Comparison of ENCODE assay signal across 8 cellular contexts in the genomic region with DNA sequence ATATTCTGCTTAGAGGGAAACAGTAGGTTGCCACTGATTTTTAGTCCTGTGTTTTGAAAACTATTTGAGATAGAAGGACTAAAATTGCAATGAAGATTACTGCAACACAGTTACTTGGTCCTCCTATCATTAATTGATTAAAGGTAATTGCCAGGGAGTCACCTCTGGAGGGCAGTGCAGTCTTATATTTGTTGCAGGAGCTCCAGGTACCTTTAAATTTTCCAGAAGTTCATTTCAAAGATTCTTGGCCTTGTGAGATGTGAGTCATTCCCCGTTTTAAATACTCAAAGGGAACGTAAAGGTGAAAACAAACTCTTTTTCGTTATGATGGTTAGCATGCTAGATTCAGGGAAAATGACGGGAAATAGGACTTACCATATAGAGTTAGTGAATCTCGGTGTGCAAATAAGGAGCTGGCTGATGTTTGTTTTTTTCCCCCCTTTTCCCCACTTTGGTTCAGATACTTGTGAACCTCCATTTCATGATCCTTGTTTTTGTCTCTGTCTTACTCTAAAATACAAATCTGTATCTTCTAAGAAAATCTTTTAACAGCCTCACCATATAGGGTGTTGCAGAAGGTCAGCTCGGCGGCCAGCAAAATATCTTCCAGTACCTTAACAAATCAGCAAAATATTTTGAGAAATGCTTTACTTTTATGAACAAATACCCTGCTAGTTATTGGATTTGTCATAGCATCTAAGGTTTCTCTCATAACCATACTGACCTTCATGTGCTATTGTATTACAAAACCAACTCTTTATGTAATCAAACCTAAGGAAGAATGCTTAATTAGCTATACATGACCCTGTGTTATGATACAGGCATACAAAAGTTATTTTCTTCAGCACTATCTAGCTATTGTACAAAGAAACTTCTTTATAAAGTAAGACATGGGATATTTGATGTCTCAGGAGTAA.
DNase-seq lines count a peak whose midpoint lies in the region; ATAC-seq, FAIRE-seq and TF ChIP-seq lines count a peak whose summit lies in the region.

No MANE protein-coding gene starts in this region.

- no peaks in the 10 kb centered on the region for H3K9me3 Mint-ChIP-seq in glutamatergic neuron (ENCODE audit: unreplicated experiment)

- TF ChIP-seq POLR2A in A549 (IDR thresholded peaks at IDR 0.05; ENCODE audit: low read length): no peak

- H3K4me2 ChIP-seq in A549: peak overlapping the region; percentile 35; the same call in 2 of the 3 replicates

- WGBS in A549 (ENCODE audit: missing lambda C conversion rate): 42% methylated on average over 7 of the region's 7 CpGs

- no peak overlapping the region for H3K27ac ChIP-seq in A549

- no peaks in the 10 kb centered on the region for H3K4me1 ChIP-seq in A549

- DNase-seq in A549 (ENCODE audit: low read depth in 1 of 2, low spot score in 1 of 2) (peak; percentile 18 to 52), GM12865 (ENCODE audit: low read depth) (peak; percentile 61), NCI-H2081 (lab: John Stamatoyannopoulos, UW) (peak; percentile 73 to 80), glutamatergic neuron (peak; percentile 44), retina (peak; percentile 57)

- no peaks in the 10 kb centered on the region for H3K36me3 Mint-ChIP-seq in glutamatergic neuron (ENCODE audit: unreplicated experiment)

- TF ChIP-seq EP300 in A549 (IDR thresholded peaks at IDR 0.05): no peak

- TF ChIP-seq CTCF in A549 (IDR thresholded peaks at IDR 0.05) (peak; percentile 65), GM12865 (IDR thresholded peaks at IDR 0.05; ENCODE audit: insufficient read depth, low read depth, low read length, missing control alignments) (peak; percentile 54), WI38 (IDR thresholded peaks at IDR 0.05; ENCODE audit: low read depth, low read length) (peak; percentile 36), glutamatergic neuron (IDR thresholded peaks at IDR 0.05; ENCODE audit: partially characterized antibody, unreplicated experiment) (peak; percentile 61)

- ATAC-seq in A549 (peak in 1 of 2 experiments; percentile 82; a peak in 3 of 6 replicates), HG02870 (IDR thresholded peaks at IDR 0.05; ENCODE audit: unreplicated experiment) (peak; percentile 73), HG02970 (IDR thresholded peaks at IDR 0.05; ENCODE audit: low FRiP score, unreplicated experiment) (no peak)

- no peak overlapping the region for H3K4me3 ChIP-seq in A549
- H3K4me3 ChIP-seq in GM12865 (ENCODE audit: low read depth, low read length): no peak overlapping the region
- no peak overlapping the region for H3K4me3 ChIP-seq in WI38 (ENCODE audit: low read depth, low read length)

- H3K4me3 Mint-ChIP-seq in glutamatergic neuron (ENCODE audit: unreplicated experiment): no peak overlapping the region

- H3K4me1 Mint-ChIP-seq in glutamatergic neuron (ENCODE audit: low read depth, unreplicated experiment): peaks cover 6% of the 10 kb centered on the region

- no peak overlapping the region for H3K27ac Mint-ChIP-seq in glutamatergic neuron (ENCODE audit: unreplicated experiment)

- no peaks in the 10 kb centered on the region for H3K9me3 ChIP-seq in A549

- no peaks in the 10 kb centered on the region for H3K27me3 Mint-ChIP-seq in glutamatergic neuron (ENCODE audit: unreplicated experiment)

- POLR2A ChIA-PET in A549 (lab: Yijun Ruan, JAX): interaction anchor here (1.0 kb wide), 1 partner anchor 218 kb away, joined by 3 read pairs; no protein-coding TSS in a partner anchor

- peak; percentile 73 to 74 for TF ChIP-seq RAD21 in A549 (conservative IDR thresholded peaks at IDR 0.05 in 1 of 2, IDR thresholded peaks at IDR 0.05 in 1 of 2)

- CTCF ChIA-PET in A549 (lab: Yijun Ruan, JAX): interaction anchor here (0.6 to 5.7 kb wide), 37 partner anchors 9 to 1461 kb away, joined by 3 to 115 read pairs (median 4); a partner anchor contains a TSS

- FAIRE-seq in A549 (lab: Jason Lieb, UNC): peak; percentile 46

TF ChIP-seq in A549, 52 proteins besides CTCF, POLR2A, EP300 and RAD21:
- TF ChIP-seq CBX2 (IDR thresholded peaks at IDR 0.05; ENCODE audit: borderline replicate concordance, low read depth) (no peak), FOSL2 (IDR thresholded peaks at IDR 0.05) (no peak), FOSL2 (CRISPR knock-in tag; IDR thresholded peaks at IDR 0.05) (peak; percentile 23; the same call in 1 of the 2 replicates), SMC3 (IDR thresholded peaks at IDR 0.05) (peak; percentile 40; the same call in 2 of the 3 replicates)
